ENCODE assay signal across 26 cellular contexts in genomic region chr3:123492188-123492587, GRCh38. TPM values are rescaled to one million over a fixed set of nuclear protein-coding genes. Genes with fewer than 3 reads are reported as not detected.
"Had no signal": no experiment of that assay in that cellular context is flagged by ENCODE, and none has a peak within 500 bp of the region (broad histone marks: within the 10 kb centered on the region; RNA-seq: fewer than 3 reads in every experiment).

No MANE protein-coding gene starts in this region.

- H3K4me3 Mint-ChIP-seq: activated CD4-positive, alpha-beta memory T cell treated with anti-CD3 and anti-CD28 coated beads for 36 hours; activated CD4-positive, alpha-beta T cell treated with anti-CD3 and anti-CD28 coated beads, Interleukin-2, amount 10 ng/mL, durations not matched to agents 24 days and 14 days; activated naive CD4-positive, alpha-beta T cell treated with anti-CD3 and anti-CD28 coated beads, Interleukin-2, amount 10 ng/mL, durations not matched to agents 7 days and 5 days; nephron; stimulated activated naive CD8-positive, alpha-beta T cell treated with anti-CD3 and anti-CD28 coated beads, Interleukin-15, amount 100 ng/mL, for 72 hours had no signal

- H3K36me3 ChIP-seq: brain microvascular endothelial cell had no signal

- H3K27me3 Mint-ChIP-seq: activated CD4-positive, alpha-beta memory T cell treated with anti-CD3 and anti-CD28 coated beads for 36 hours; activated CD4-positive, alpha-beta T cell treated with anti-CD3 and anti-CD28 coated beads, Interleukin-2, amount 10 ng/mL, durations not matched to agents 24 days and 14 days; activated naive CD4-positive, alpha-beta T cell treated with anti-CD3 and anti-CD28 coated beads, Interleukin-2, amount 10 ng/mL, durations not matched to agents 7 days and 5 days; stimulated activated naive CD8-positive, alpha-beta T cell treated with anti-CD3 and anti-CD28 coated beads, Interleukin-15, amount 100 ng/mL, for 72 hours had no signal

- DNase-seq: activated CD4-positive, alpha-beta memory T cell treated with anti-CD3 and anti-CD28 coated beads for 36 hours; activated CD4-positive, alpha-beta T cell treated with anti-CD3 and anti-CD28 coated beads, Interleukin-2, amount 10 ng/mL, durations not matched to agents 24 days and 14 days; activated CD4-positive, CD25-positive, alpha-beta regulatory T cell treated with anti-CD3 and anti-CD28 coated beads, Interleukin-2, amount 50 U/mL, for 72 hours; activated gamma-delta T cell; activated naive CD4-positive, alpha-beta T cell treated with anti-CD3 and anti-CD28 coated beads, Interleukin-2, amount 10 ng/mL, durations not matched to agents 7 days and 5 days; amniotic stem cell; brain microvascular endothelial cell; central memory CD4-positive, alpha-beta T cell; dermis blood vessel endothelial cell; effector CD4-positive, alpha-beta T cell; gastrocnemius medialis; glutamatergic neuron; lower lobe of right lung; mesendoderm; posterior cingulate gyrus; stimulated activated CD4-positive, alpha-beta T cell treated with anti-CD3 and anti-CD28 coated beads, Interleukin-12 subunit alpha, Interleukin-12 subunit beta, amount 100 ng/mL, for 4 hours; stimulated activated CD4-positive, alpha-beta T cell treated with anti-CD3 and anti-CD28 coated beads, Interleukin-4, amount 100 ng/mL, for 1 hour; stimulated activated naive CD8-positive, alpha-beta T cell treated with anti-CD3 and anti-CD28 coated beads, Interleukin-15, amount 100 ng/mL, for 72 hours; tibial artery had no signal

- H3K4me1 ChIP-seq: gastrocnemius medialis, lower lobe of right lung, suprapubic skin had no signal

- H3K9me3 ChIP-seq: gastrocnemius medialis, lower lobe of right lung, suprapubic skin, tibial artery had no signal

- ATAC-seq: gastrocnemius medialis; lower lobe of right lung; sciatic nerve; stimulated activated naive CD8-positive, alpha-beta T cell treated with anti-CD3 and anti-CD28 coated beads, Interleukin-15, amount 100 ng/mL, for 72 hours had no signal

- H3K27ac ChIP-seq: brain microvascular endothelial cell, gastrocnemius medialis, hepatocyte, lower lobe of right lung, skin epidermis, suprapubic skin, tibial artery had no signal

- H3K27ac Mint-ChIP-seq: activated CD4-positive, alpha-beta memory T cell treated with anti-CD3 and anti-CD28 coated beads for 36 hours; activated CD4-positive, alpha-beta T cell treated with anti-CD3 and anti-CD28 coated beads, Interleukin-2, amount 10 ng/mL, durations not matched to agents 24 days and 14 days; activated naive CD4-positive, alpha-beta T cell treated with anti-CD3 and anti-CD28 coated beads, Interleukin-2, amount 10 ng/mL, durations not matched to agents 7 days and 5 days; nephron had no signal

- H3K9me3 Mint-ChIP-seq: activated CD4-positive, alpha-beta memory T cell treated with anti-CD3 and anti-CD28 coated beads for 36 hours; activated CD4-positive, alpha-beta T cell treated with anti-CD3 and anti-CD28 coated beads, Interleukin-2, amount 10 ng/mL, durations not matched to agents 24 days and 14 days; activated naive CD4-positive, alpha-beta T cell treated with anti-CD3 and anti-CD28 coated beads, Interleukin-2, amount 10 ng/mL, durations not matched to agents 7 days and 5 days; nephron; stimulated activated naive CD8-positive, alpha-beta T cell treated with anti-CD3 and anti-CD28 coated beads, Interleukin-15, amount 100 ng/mL, for 72 hours had no signal

- H3K4me1 Mint-ChIP-seq: activated CD4-positive, alpha-beta T cell treated with anti-CD3 and anti-CD28 coated beads, Interleukin-2, amount 10 ng/mL, durations not matched to agents 24 days and 14 days; activated naive CD4-positive, alpha-beta T cell treated with anti-CD3 and anti-CD28 coated beads, Interleukin-2, amount 10 ng/mL, durations not matched to agents 7 days and 5 days; nephron; stimulated activated naive CD8-positive, alpha-beta T cell treated with anti-CD3 and anti-CD28 coated beads, Interleukin-15, amount 100 ng/mL, for 72 hours had no signal

- H3K27me3 ChIP-seq: brain microvascular endothelial cell, gastrocnemius medialis, hepatocyte, suprapubic skin, tibial artery had no signal

- H3K4me3 ChIP-seq: gastrocnemius medialis, hepatocyte, lower lobe of right lung, skin epidermis, suprapubic skin, tibial artery had no signal

RNA-seq across cellular contexts. Expression of gene ADCY5, which starts 43.3 kb away (rescaled TPM):
- total RNA-seq: activated CD4-positive, alpha-beta memory T cell treated with anti-CD3 and anti-CD28 coated beads for 36 hours; activated CD4-positive, alpha-beta T cell treated with anti-CD3 and anti-CD28 coated beads, Interleukin-2, amount 10 ng/mL, durations not matched to agents 24 days and 14 days; mononuclear cell had no signal
- polyA plus RNA-seq: keratinocyte had no signal
